Comparison of ENCODE assay signal across 32 cellular contexts in genomic region chr12:113759135-113759534, GRCh38.
"Had no signal": no experiment of that assay in that cellular context is flagged by ENCODE, and none has a peak within 500 bp of the region (broad histone marks: within the 10 kb centered on the region; RNA-seq: fewer than 3 reads in every experiment).

No MANE protein-coding gene starts in this region.

- H3K4me1 Mint-ChIP-seq: activated CD4-positive, alpha-beta T cell treated with anti-CD3 and anti-CD28 coated beads for 36 hours; activated CD4-positive, alpha-beta T cell treated with anti-CD3 and anti-CD28 coated beads, Interleukin-2, amount 10 ng/mL, durations not matched to agents 7 days and 5 days; activated naive CD4-positive, alpha-beta T cell treated with anti-CD3 and anti-CD28 coated beads, Interleukin-2, amount 50 U/mL, for 24 hours; activated naive CD8-positive, alpha-beta T cell treated with anti-CD3 and anti-CD28 coated beads for 36 hours; activated naive CD8-positive, alpha-beta T cell treated with anti-CD3 and anti-CD28 coated beads, Interleukin-2, amount 50 U/mL, for 24 hours; endodermal cell had no signal

- H3K27me3 ChIP-seq: body of pancreas, cardiac muscle cell had no signal

- H3K4me3 ChIP-seq: adrenal gland, body of pancreas, cardiac muscle cell, coronary artery, dorsolateral prefrontal cortex had no signal

- H3K27ac ChIP-seq: adrenal gland, body of pancreas, cardiac muscle cell, coronary artery, dorsolateral prefrontal cortex had no signal

- H3K4me1 ChIP-seq: adrenal gland, body of pancreas had no signal

- H3K36me3 ChIP-seq: adrenal gland, cardiac muscle cell had no signal

- H3K9me3 ChIP-seq: adrenal gland, body of pancreas had no signal

- DNase-seq: activated CD4-positive, alpha-beta T cell treated with anti-CD3 and anti-CD28 coated beads for 36 hours; activated CD4-positive, alpha-beta T cell treated with anti-CD3 and anti-CD28 coated beads, Interleukin-2, amount 10 ng/mL, durations not matched to agents 7 days and 5 days; activated CD4-positive, alpha-beta T cell treated with anti-CD3 and anti-CD28 coated beads, Interleukin-2, amount 50 U/mL, for 4 hours; activated CD4-positive, CD25-positive, alpha-beta regulatory T cell; activated CD4-positive, CD25-positive, alpha-beta regulatory T cell treated with anti-CD3 and anti-CD28 coated beads, Interleukin-2, amount 50 U/mL, for 72 hours; activated CD8-positive, alpha-beta memory T cell treated with anti-CD3 and anti-CD28 coated beads for 24 hours; activated CD8-positive, alpha-beta T cell treated with anti-CD3 and anti-CD28 coated beads for 36 hours; activated effector memory CD4-positive, alpha-beta T cell treated with anti-CD3 and anti-CD28 coated beads, Interleukin-2, amount 50 U/mL, for 16 hours; activated naive CD4-positive, alpha-beta T cell treated with anti-CD3 and anti-CD28 coated beads for 36 hours; activated naive CD8-positive, alpha-beta T cell treated with anti-CD3 and anti-CD28 coated beads for 36 hours; activated naive CD8-positive, alpha-beta T cell treated with anti-CD3 and anti-CD28 coated beads, Interleukin-2, amount 50 U/mL, for 24 hours; activated T-cell treated with anti-CD3 and anti-CD28 coated beads, Interleukin-2, amount 50 U/mL, for 48 hours; adrenal gland; amygdala; aorta; body of pancreas; central memory CD4-positive, alpha-beta T cell; dorsolateral prefrontal cortex; effector memory CD4-positive, alpha-beta T cell; endodermal cell; foreskin fibroblast; head of caudate nucleus; hippocampal formation; T-helper 2 cell had no signal

- H3K27ac Mint-ChIP-seq: activated CD4-positive, alpha-beta T cell treated with anti-CD3 and anti-CD28 coated beads for 36 hours; activated CD4-positive, alpha-beta T cell treated with anti-CD3 and anti-CD28 coated beads, Interleukin-2, amount 10 ng/mL, durations not matched to agents 7 days and 5 days; activated CD8-positive, alpha-beta T cell treated with anti-CD3 and anti-CD28 coated beads for 36 hours; activated naive CD4-positive, alpha-beta T cell treated with anti-CD3 and anti-CD28 coated beads for 36 hours; activated naive CD4-positive, alpha-beta T cell treated with anti-CD3 and anti-CD28 coated beads, Interleukin-2, amount 50 U/mL, for 24 hours; activated naive CD8-positive, alpha-beta T cell treated with anti-CD3 and anti-CD28 coated beads for 36 hours; activated naive CD8-positive, alpha-beta T cell treated with anti-CD3 and anti-CD28 coated beads, Interleukin-2, amount 50 U/mL, for 24 hours; activated T-helper 1 cell treated with anti-CD3 and anti-CD28 coated beads, Interleukin-12 subunit alpha, Interleukin-12 subunit beta, Interleukin-2, Interleukin-4 antibody, amounts not matched to agents 30 ng/mL and 10 ng/mL and 1 ng/mL, durations not matched to agents 14 hours and 24 hours and 36 hours; activated T-helper 2 cell treated with anti-CD3 and anti-CD28 coated beads, Interferon-gamma antibody, Interleukin-2, Interleukin-4, amounts not matched to agents 10 μg/mL and 5 μg/mL and 100 μg/mL, durations not matched to agents 14 hours and 24 hours and 36 hours; dendritic cell treated with granulocyte-macrophage colony-stimulating factor and Interleukin-4, amounts not matched to agents 40 ng/mL and 50 ng/mL, for 4 days; endodermal cell had no signal

- FAIRE-seq: frontal cortex had no signal

- H3K9me3 Mint-ChIP-seq: activated CD4-positive, alpha-beta T cell treated with anti-CD3 and anti-CD28 coated beads, Interleukin-2, amount 10 ng/mL, durations not matched to agents 7 days and 5 days; activated CD8-positive, alpha-beta T cell treated with anti-CD3 and anti-CD28 coated beads for 36 hours; activated naive CD4-positive, alpha-beta T cell treated with anti-CD3 and anti-CD28 coated beads for 36 hours; activated naive CD4-positive, alpha-beta T cell treated with anti-CD3 and anti-CD28 coated beads, Interleukin-2, amount 50 U/mL, for 24 hours; activated naive CD8-positive, alpha-beta T cell treated with anti-CD3 and anti-CD28 coated beads for 36 hours; activated naive CD8-positive, alpha-beta T cell treated with anti-CD3 and anti-CD28 coated beads, Interleukin-2, amount 50 U/mL, for 24 hours; activated T-helper 1 cell treated with anti-CD3 and anti-CD28 coated beads, Interleukin-12 subunit alpha, Interleukin-12 subunit beta, Interleukin-2, Interleukin-4 antibody, amounts not matched to agents 30 ng/mL and 10 ng/mL and 1 ng/mL, durations not matched to agents 14 hours and 24 hours and 36 hours; activated T-helper 2 cell treated with anti-CD3 and anti-CD28 coated beads, Interferon-gamma antibody, Interleukin-2, Interleukin-4, amounts not matched to agents 10 μg/mL and 5 μg/mL and 100 μg/mL, durations not matched to agents 14 hours and 24 hours and 36 hours; dendritic cell treated with granulocyte-macrophage colony-stimulating factor and Interleukin-4, amounts not matched to agents 40 ng/mL and 50 ng/mL, for 4 days; endodermal cell had no signal

- H3K4me3 Mint-ChIP-seq: activated CD4-positive, alpha-beta T cell treated with anti-CD3 and anti-CD28 coated beads for 36 hours; activated CD4-positive, alpha-beta T cell treated with anti-CD3 and anti-CD28 coated beads, Interleukin-2, amount 10 ng/mL, durations not matched to agents 7 days and 5 days; activated CD8-positive, alpha-beta T cell treated with anti-CD3 and anti-CD28 coated beads for 36 hours; activated naive CD4-positive, alpha-beta T cell treated with anti-CD3 and anti-CD28 coated beads for 36 hours; activated naive CD4-positive, alpha-beta T cell treated with anti-CD3 and anti-CD28 coated beads, Interleukin-2, amount 50 U/mL, for 24 hours; activated naive CD8-positive, alpha-beta T cell treated with anti-CD3 and anti-CD28 coated beads for 36 hours; activated naive CD8-positive, alpha-beta T cell treated with anti-CD3 and anti-CD28 coated beads, Interleukin-2, amount 50 U/mL, for 24 hours; activated T-helper 1 cell treated with anti-CD3 and anti-CD28 coated beads, Interleukin-12 subunit alpha, Interleukin-12 subunit beta, Interleukin-2, Interleukin-4 antibody, amounts not matched to agents 30 ng/mL and 10 ng/mL and 1 ng/mL, durations not matched to agents 14 hours and 24 hours and 36 hours; dendritic cell treated with granulocyte-macrophage colony-stimulating factor and Interleukin-4, amounts not matched to agents 40 ng/mL and 50 ng/mL, for 4 days; endodermal cell had no signal

- ATAC-seq: activated CD4-positive, alpha-beta T cell treated with anti-CD3 and anti-CD28 coated beads for 36 hours; activated CD8-positive, alpha-beta T cell treated with anti-CD3 and anti-CD28 coated beads for 36 hours; activated naive CD8-positive, alpha-beta T cell treated with anti-CD3 and anti-CD28 coated beads, Interleukin-2, amount 50 U/mL, for 24 hours; body of pancreas; esophagus mucosa had no signal

- H3K36me3 Mint-ChIP-seq: activated naive CD4-positive, alpha-beta T cell treated with anti-CD3 and anti-CD28 coated beads, Interleukin-2, amount 50 U/mL, for 24 hours; activated naive CD8-positive, alpha-beta T cell treated with anti-CD3 and anti-CD28 coated beads for 36 hours had no signal
